Comparison of ENCODE assay signal across 26 cellular contexts in the genomic region with DNA sequence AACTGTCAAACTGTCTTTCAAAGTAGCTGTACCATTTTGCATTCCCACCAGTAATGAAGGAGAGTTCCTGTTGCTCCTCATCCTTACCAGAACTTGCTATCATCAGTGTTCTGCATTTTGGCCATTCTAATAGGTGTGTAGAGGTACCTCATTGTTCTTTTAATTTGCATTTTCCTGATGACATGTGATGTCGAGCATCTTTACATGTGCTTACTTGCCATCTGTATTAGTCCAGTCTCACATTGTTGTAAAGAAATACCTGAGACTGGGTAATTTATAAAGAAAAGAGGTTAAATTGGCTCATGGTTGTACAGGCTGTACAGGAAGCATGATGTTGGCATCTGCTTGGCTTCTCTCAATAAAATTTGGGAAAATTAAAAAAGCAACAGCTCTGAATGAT. TPM values are rescaled to one million over a fixed set of nuclear protein-coding genes. Genes with fewer than 3 reads are reported as not detected.
DNase-seq lines count a peak whose midpoint lies in the region; ATAC-seq, FAIRE-seq and TF ChIP-seq lines count a peak whose summit lies in the region.
"Had no signal": no experiment of that assay in that cellular context is flagged by ENCODE, and none has a peak within 500 bp of the region (broad histone marks: within the 10 kb centered on the region; RNA-seq: fewer than 3 reads in every experiment).

No MANE protein-coding gene starts in this region.

- TF ChIP-seq CTCF in HepG2 (CRISPR knock-in tag; IDR thresholded peaks at IDR 0.05): no peak
- TF ChIP-seq CTCF in right lobe of liver (IDR thresholded peaks at IDR 0.05): no peak

- H3K4me1 ChIP-seq in HepG2 (ENCODE audit: insufficient read depth, low read length): peaks cover 43% of the 10 kb centered on the region
- H3K4me1 ChIP-seq in right lobe of liver: peaks cover 0 to 5% (median 2%) of the 10 kb centered on the region in 4 donors
- peaks cover 54% of the 10 kb centered on the region for H3K4me1 ChIP-seq in SJSA1 (replicated peaks)

- DNase-seq in HepG2 (ENCODE audit: low spot score) (no peak), right lobe of liver (no peak), SJSA1 (ENCODE audit: low read depth in 1 of 2, low spot score in 2 of 2) (no peak), iPS-NIHi7 (ENCODE audit: extremely low spot score) (no peak), GM12891 (ENCODE audit: insufficient read length, low spot score) (no peak)
- DNase-seq in effector memory CD8-positive, alpha-beta T cell: no peak
- no peak for DNase-seq in activated CD4-positive, alpha-beta memory T cell treated with anti-CD3 and anti-CD28 coated beads for 36 hours
- DNase-seq: ACHN; BE2C; C1 segment of cervical spinal cord; CD4-positive, alpha-beta memory T cell; CD4-positive, CD25-positive, alpha-beta regulatory T cell; CD8-positive, alpha-beta memory T cell; COR-L47; DMS 273 treated with DMSO at 0.1 percent for 48 hours; DMS153; DMS53; DMS79; DND-41; EL; GDM1 had no signal

- H3K27ac Mint-ChIP-seq in effector memory CD8-positive, alpha-beta T cell: peak overlapping the region; percentile 15 to 19
- no peak overlapping the region for H3K27ac Mint-ChIP-seq in activated CD4-positive, alpha-beta memory T cell treated with anti-CD3 and anti-CD28 coated beads for 36 hours

- no peak overlapping the region for H3K4me2 ChIP-seq in HepG2 (ENCODE audit: low read depth, low read length)

- no peak overlapping the region for H2AFZ ChIP-seq in HepG2 (ENCODE audit: low read length)

- no peak overlapping the region for H3K4me3 ChIP-seq in HepG2 (replicated peaks in 1 of 3; ENCODE audit: insufficient read depth in 1 of 3, low read depth in 2 of 3, low read length in 3 of 3)
- no peak overlapping the region for H3K4me3 ChIP-seq in right lobe of liver
- no peak overlapping the region for H3K4me3 ChIP-seq in SJSA1
- H3K4me3 ChIP-seq: BLaER1, GM12878 had no signal

- intact Hi-C loops in HepG2 (cut with micrococcal nuclease; ENCODE audit: unreplicated experiment) (no loop called here), right lobe of liver (cut with DNase I) (no loop called here)
- intact Hi-C loops in activated CD4-positive, alpha-beta memory T cell treated with anti-CD3 and anti-CD28 coated beads for 36 hours (cut with micrococcal nuclease): no loop called here

- ATAC-seq in HepG2 (no peak), right lobe of liver (no peak)
- no peak for ATAC-seq in effector memory CD8-positive, alpha-beta T cell (replicated peaks)
- ATAC-seq: GM12878 had no signal

- H3K27me3 ChIP-seq in HepG2 (ENCODE audit: control insufficient read depth in 1 of 2, insufficient read depth in 2 of 2, low read length in 2 of 2) (0 out of 5 replicates have a peak, but pooled peaks cover 0 to 4% of the 10 kb centered on the region in 2 experiments), right lobe of liver (no peaks in the 10 kb centered on the region), SJSA1 (replicated peaks) (no peaks in the 10 kb centered on the region)
- H3K27me3 ChIP-seq: BE2C, BLaER1 had no signal

- H3K4me1 Mint-ChIP-seq in effector memory CD8-positive, alpha-beta T cell (ENCODE audit: low read depth in 2 of 2): peaks cover 12 to 23% of the 10 kb centered on the region in 2 donors
- peaks cover 36% of the 10 kb centered on the region for H3K4me1 Mint-ChIP-seq in activated CD4-positive, alpha-beta memory T cell treated with anti-CD3 and anti-CD28 coated beads for 36 hours (ENCODE audit: low read depth)

- CTCF ChIA-PET in HepG2 (lab: Yijun Ruan, JAX; ENCODE audit: low intra/inter-chr PET ratio, low total read pairs): no interaction called here
- CTCF ChIA-PET in activated CD4-positive, alpha-beta memory T cell treated with anti-CD3 and anti-CD28 coated beads for 36 hours (lab: Charles Lee): interaction anchor here (1.3 kb wide), 1 partner anchor 205 kb away, joined by 3 read pairs; no protein-coding TSS in a partner anchor

- TF ChIP-seq RAD21 in HepG2 (CRISPR knock-in tag; IDR thresholded peaks at IDR 0.05): no peak

- H3K4me3 Mint-ChIP-seq in effector memory CD8-positive, alpha-beta T cell: no peak overlapping the region
- H3K4me3 Mint-ChIP-seq in activated CD4-positive, alpha-beta memory T cell treated with anti-CD3 and anti-CD28 coated beads for 36 hours: no peak overlapping the region
- H3K4me3 Mint-ChIP-seq: CD14-positive monocyte; CD4-positive, CD25-positive, alpha-beta regulatory T cell; CD8-positive, alpha-beta memory T cell had no signal

- FAIRE-seq in HepG2 (lab: Jason Lieb, UNC) (no peak), GM12891 (lab: Jason Lieb, UNC) (no peak)
- FAIRE-seq: GM12878, GM19239 had no signal

- H3K36me3 Mint-ChIP-seq in effector memory CD8-positive, alpha-beta T cell (ENCODE audit: insufficient read depth): no peaks in the 10 kb centered on the region
- no peaks in the 10 kb centered on the region for H3K36me3 Mint-ChIP-seq in activated CD4-positive, alpha-beta memory T cell treated with anti-CD3 and anti-CD28 coated beads for 36 hours
- H3K36me3 Mint-ChIP-seq: CD4-positive, alpha-beta memory T cell; CD4-positive, CD25-positive, alpha-beta regulatory T cell; CD8-positive, alpha-beta memory T cell had no signal

- POLR2A ChIA-PET in HepG2 (lab: Yijun Ruan, JAX): no interaction called here
- POLR2A ChIA-PET in activated CD4-positive, alpha-beta memory T cell treated with anti-CD3 and anti-CD28 coated beads for 36 hours (lab: Charles Lee): no interaction called here

- no peak for TF ChIP-seq POLR2A in HepG2 (IDR thresholded peaks at IDR 0.05; ENCODE audit: insufficient read depth in 1 of 2, low read depth in 2 of 2, low read length in 2 of 2)
- TF ChIP-seq POLR2A in right lobe of liver (IDR thresholded peaks at IDR 0.05): no peak
- no peak for TF ChIP-seq POLR2A in GM12891 (IDR thresholded peaks at IDR 0.05; ENCODE audit: low read depth, low read length)

- no peak overlapping the region for H3K27ac ChIP-seq in HepG2 (ENCODE audit: extremely low read length, insufficient read depth, low read length)
- no peak overlapping the region for H3K27ac ChIP-seq in right lobe of liver
- H3K27ac ChIP-seq in SJSA1: peak overlapping the region; percentile 78
- H3K27ac ChIP-seq: 22Rv1, BLaER1 had no signal

- H3K9me3 Mint-ChIP-seq in effector memory CD8-positive, alpha-beta T cell: no peaks in the 10 kb centered on the region
- peaks cover 1% of the 10 kb centered on the region for H3K9me3 Mint-ChIP-seq in activated CD4-positive, alpha-beta memory T cell treated with anti-CD3 and anti-CD28 coated beads for 36 hours
- H3K9me3 Mint-ChIP-seq: CD14-positive monocyte; CD4-positive, CD25-positive, alpha-beta regulatory T cell; CD8-positive, alpha-beta memory T cell had no signal

- peaks cover 24 to 27% of the 10 kb centered on the region in 2 donors for H3K27me3 Mint-ChIP-seq in effector memory CD8-positive, alpha-beta T cell
- peaks cover 18% of the 10 kb centered on the region for H3K27me3 Mint-ChIP-seq in activated CD4-positive, alpha-beta memory T cell treated with anti-CD3 and anti-CD28 coated beads for 36 hours
- H3K27me3 Mint-ChIP-seq: CD4-positive, alpha-beta memory T cell had no signal

- H3K9me3 ChIP-seq in HepG2 (ENCODE audit: low read length): no peaks in the 10 kb centered on the region
- H3K9me3 ChIP-seq in right lobe of liver: no peaks in the 10 kb centered on the region
- no peaks in the 10 kb centered on the region for H3K9me3 ChIP-seq in SJSA1 (replicated peaks)
- H3K9me3 ChIP-seq: BE2C, BLaER1 had no signal

- H3K36me3 ChIP-seq in HepG2 (replicated peaks in 1 of 2; ENCODE audit: control insufficient read depth in 1 of 2, insufficient read depth in 2 of 2, low read length in 2 of 2) (no peaks in the 10 kb centered on the region), right lobe of liver (no peaks in the 10 kb centered on the region), SJSA1 (no peaks in the 10 kb centered on the region)
- H3K36me3 ChIP-seq: BE2C, BLaER1 had no signal

- H4K20me1 ChIP-seq in HepG2 (ENCODE audit: insufficient read depth, low read length): no peaks in the 10 kb centered on the region
- H4K20me1 ChIP-seq: BLaER1 had no signal

- H3K9ac ChIP-seq in HepG2 (ENCODE audit: insufficient read depth, low read depth, low read length): no peak overlapping the region
- H3K9ac ChIP-seq: BLaER1 had no signal

- in situ Hi-C loops in HepG2 (cut with HindIII; ENCODE audit: extremely low pct_ligation_motif_present, low pct_unique_long_range_greater_than_20kb): no loop called here

- TF ChIP-seq EP300 in HepG2 (IDR thresholded peaks at IDR 0.05; ENCODE audit: low read depth in 2 of 2, low read length in 2 of 2) (no peak), HepG2 (CRISPR knock-in tag; IDR thresholded peaks at IDR 0.05; ENCODE audit: borderline replicate concordance) (no peak)

- no TSS peak for BruUV-seq in HepG2 (replicated peaks; lab: Mats Ljungman, UMichigan)

- 0% methylated on average over 1 of the region's 1 CpG for WGBS in HepG2 (ENCODE audit: low lambda C conversion rate)
- 87% methylated on average over 1 of the region's 1 CpG for WGBS in right lobe of liver (ENCODE audit: insufficient coverage, low coverage, low lambda C conversion rate, missing lambda C conversion rate)

- no peaks in the 10 kb centered on the region for H3K79me2 ChIP-seq in HepG2 (ENCODE audit: insufficient read depth, low read length)

RNA-seq across cellular contexts. Expression of a gene that starts 38.7 kb away (rescaled TPM):
- total RNA-seq in HepG2 (2016; rRNA removed; fragmentation: Illumina TruSeq; extraction: Trizol) (10.0 and 10.1 TPM in 2 replicates), right lobe of liver (10 to 100 TPM in 4 of 6 experiments, 1 to 10 TPM in 2; 5.9 to 18.6 (median 10.6) TPM)
- 2.6 and 4.1 TPM in 2 replicates for total RNA-seq in HepG2 (2016; cell fraction: cytosol; rRNA removed; fragmentation: Illumina TruSeq; extraction: Trizol; ENCODE audit: low read depth)
- 6.6 and 8.8 TPM in 2 replicates for total RNA-seq in HepG2 (2016; cell fraction: insoluble cytoplasmic fraction; rRNA removed; fragmentation: Illumina TruSeq; extraction: Trizol)
- total RNA-seq in HepG2 (2016; cell fraction: membrane; rRNA removed; fragmentation: Illumina TruSeq; extraction: Trizol): 4.1 and 4.5 TPM in 2 replicates
- total RNA-seq in HepG2 (2016; cell fraction: nucleus; rRNA removed; fragmentation: Illumina TruSeq; extraction: Trizol): 8.1 and 10.7 TPM in 2 replicates
- polyA plus RNA-seq in HepG2 (2011; rRNA removed): 16.4 and 18.4 TPM in 2 replicates
- polyA plus RNA-seq in HepG2 (2011; cell fraction: cytosol; rRNA removed): 13.7 and 15.2 TPM in 2 replicates
- 36.9 and 55.6 TPM in 2 replicates for polyA plus RNA-seq in HepG2 (2011; cell fraction: nucleus; rRNA removed)
- polyA plus RNA-seq in HepG2 (2012): 17.7 and 30.3 TPM in 2 replicates
- 1.3 and 1.6 TPM in 2 replicates for polyA plus RNA-seq in HepG2 (2016; cell fraction: cytosol; fragmentation: Illumina TruSeq; extraction: Trizol; ENCODE audit: low read depth)
- polyA plus RNA-seq in HepG2 (2016; cell fraction: insoluble cytoplasmic fraction; fragmentation: Illumina TruSeq; extraction: Trizol; ENCODE audit: low read depth): 9.2 and 12.3 TPM in 2 replicates
- polyA plus RNA-seq in HepG2 (2016; cell fraction: membrane; fragmentation: Illumina TruSeq; extraction: Trizol; ENCODE audit: low read depth): 2.9 and 3.7 TPM in 2 replicates
- 36.8 and 40.3 TPM in 2 replicates for polyA plus RNA-seq in HepG2 (2016; cell fraction: nucleus; fragmentation: Illumina TruSeq; extraction: Trizol; ENCODE audit: insufficient read depth, low read depth)
- 1.7 and 22.0 TPM in 2 replicates for polyA minus RNA-seq in HepG2 (2011; rRNA and poly(A)+ RNA removed; ENCODE audit: low replicate concordance)
- polyA minus RNA-seq in HepG2 (2011; cell fraction: cytosol; rRNA and poly(A)+ RNA removed): 6.0 and 8.7 TPM in 2 replicates
- polyA minus RNA-seq in HepG2 (2011; cell fraction: nucleus; rRNA and poly(A)+ RNA removed): 31.8 and 34.1 TPM in 2 replicates
- total RNA-seq in SJSA1 (2014; rRNA removed; shearing (Covaris generic)): 12.4 and 27.6 TPM in 2 replicates
- total RNA-seq in activated CD4-positive, alpha-beta memory T cell treated with anti-CD3 and anti-CD28 coated beads for 36 hours: 1 to 10 TPM; 1.2 to 1.3 TPM
- polyA plus RNA-seq in GM12891 (2012; ENCODE audit: low read depth, missing spikeins): 0.28 TPM
